In the genomic region with DNA sequence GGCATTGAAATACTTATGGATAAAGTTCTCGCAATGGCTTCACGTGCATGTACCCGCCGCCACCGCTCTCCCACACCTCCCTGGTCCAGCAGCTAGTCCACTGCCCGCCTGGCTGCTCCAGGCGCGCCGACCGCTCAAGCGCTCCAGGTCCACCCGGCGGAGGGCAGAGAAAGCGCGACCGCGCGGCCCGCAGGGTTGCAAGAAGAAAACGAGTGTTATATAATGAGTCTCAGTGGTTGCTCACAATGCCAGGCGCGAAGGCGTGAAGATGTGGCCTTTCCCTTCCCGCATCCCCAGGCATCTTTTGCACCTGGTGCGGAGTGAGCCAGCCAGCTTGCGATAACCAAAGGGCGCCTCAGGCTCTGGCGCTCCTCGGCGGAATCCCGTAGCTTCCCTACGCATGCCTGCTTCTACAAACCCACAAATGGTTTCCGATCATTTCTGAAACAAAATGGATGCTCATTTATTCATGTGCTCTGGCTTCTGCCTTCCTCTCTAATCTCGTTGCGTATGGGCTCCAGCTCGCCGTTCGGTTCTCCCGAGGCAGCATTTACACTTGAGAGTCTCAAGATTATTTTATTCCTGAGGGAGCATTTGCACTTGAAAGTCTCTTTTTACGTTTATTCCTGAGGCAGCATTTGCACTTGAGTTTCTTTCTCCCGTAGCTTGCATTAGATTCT, we compare ENCODE assay signal across 11 cellular contexts. TPM values are rescaled to one million over a fixed set of nuclear protein-coding genes. Genes with fewer than 3 reads are reported as not detected.
DNase-seq lines count a peak whose midpoint lies in the region; ATAC-seq, FAIRE-seq and TF ChIP-seq lines count a peak whose summit lies in the region.
"Had no signal": no experiment of that assay in that cellular context is flagged by ENCODE, and none has a peak within 500 bp of the region (broad histone marks: within the 10 kb centered on the region; RNA-seq: fewer than 3 reads in every experiment).

No MANE protein-coding gene starts in this region.

- H4K20me1 ChIP-seq in GM23338 (replicated peaks; ENCODE audit: insufficient read depth), result peaks cover 30% of the 10 kb centered on the region

- no peak for TF ChIP-seq CTCF in GM23338 (conservative IDR thresholded peaks at IDR 0.05; ENCODE audit: low read depth in 2 of 2)
- no peak for TF ChIP-seq CTCF in brain microvascular endothelial cell (IDR thresholded peaks at IDR 0.05; ENCODE audit: low read depth, low read length, missing control alignments)
- no peak for TF ChIP-seq CTCF in WERI-Rb-1 (IDR thresholded peaks at IDR 0.05; ENCODE audit: low read depth, low read length)

- H3K36me3 ChIP-seq in GM23338 (ENCODE audit: insufficient read depth), result no peaks in the 10 kb centered on the region; the same call in 1 of the 2 replicates
- peaks cover 12% of the 10 kb centered on the region for H3K36me3 ChIP-seq in brain microvascular endothelial cell (replicated peaks)
- H3K36me3 ChIP-seq in mesendoderm (ENCODE audit: control insufficient read depth, insufficient read depth, low read length), result no peaks in the 10 kb centered on the region
- no peaks in the 10 kb centered on the region for H3K36me3 ChIP-seq in effector memory CD4-positive, alpha-beta T cell (ENCODE audit: control insufficient read depth, insufficient read depth, low read length)
- H3K36me3 ChIP-seq in WERI-Rb-1, result peaks cover 26% of the 10 kb centered on the region
- H3K36me3 ChIP-seq: right lobe of liver had no signal

- no CpG with 5 or more reads among the region's 41 CpGs for WGBS in mesendoderm (ENCODE audit: extremely low coverage, insufficient coverage, low lambda C conversion rate)

- no peak overlapping the region for H2BK5ac ChIP-seq in mesendoderm (ENCODE audit: low read length)

- H3K27ac Mint-ChIP-seq in GM23338, result no peak overlapping the region

- peaks cover 3% of the 10 kb centered on the region for H3K9me3 Mint-ChIP-seq in GM23338

- H3K79me1 ChIP-seq in mesendoderm (ENCODE audit: low read length), result no peaks in the 10 kb centered on the region

- peak overlapping the region; percentile 59 for H3K4me3 Mint-ChIP-seq in GM23338

- no peaks in the 10 kb centered on the region for H3K9me3 ChIP-seq in effector memory CD4-positive, alpha-beta T cell (ENCODE audit: control insufficient read depth, low read length)
- no peaks in the 10 kb centered on the region for H3K9me3 ChIP-seq in WERI-Rb-1 (ENCODE audit: severe bottlenecking)
- H3K9me3 ChIP-seq: right lobe of liver had no signal

- no peak for FAIRE-seq in RCC 7860 (lab: Jason Lieb, UNC)
- FAIRE-seq: endometrium had no signal

- peaks cover 51% of the 10 kb centered on the region for H3F3A ChIP-seq in GM23338 (replicated peaks; ENCODE audit: low read depth)

- peaks cover 54% of the 10 kb centered on the region for H3K4me1 ChIP-seq in GM23338 (ENCODE audit: insufficient read depth)
- H3K4me1 ChIP-seq in mesendoderm (ENCODE audit: control insufficient read depth, low read depth, low read length), result peaks cover 2% of the 10 kb centered on the region
- H3K4me1 ChIP-seq in effector memory CD4-positive, alpha-beta T cell (ENCODE audit: control insufficient read depth, insufficient read depth, low read length, poor library complexity, severe bottlenecking), result peaks cover 15% of the 10 kb centered on the region

- H3K4me1 Mint-ChIP-seq in GM23338, result peaks cover 46% of the 10 kb centered on the region

- H3K79me2 ChIP-seq in GM23338 (replicated peaks; ENCODE audit: insufficient read depth), result no peaks in the 10 kb centered on the region
- H3K79me2 ChIP-seq in mesendoderm (ENCODE audit: control insufficient read depth, insufficient read depth, low read length), result no peaks in the 10 kb centered on the region

- no peak overlapping the region for H3K23ac ChIP-seq in mesendoderm (ENCODE audit: low read length)

- H2AFZ ChIP-seq in GM23338, result no peak overlapping the region

- ATAC-seq in GM23338 (peak; percentile 17), GM19467 (IDR thresholded peaks at IDR 0.05; ENCODE audit: unreplicated experiment) (no peak)
- ATAC-seq: right lobe of liver had no signal

- H3K9me2 ChIP-seq in GM23338 (ENCODE audit: insufficient read depth), result no peaks in the 10 kb centered on the region

- DNase-seq in AG08395 (ENCODE audit: low spot score) (peak; percentile 22), GM23338 (ENCODE audit: low spot score) (peak; percentile 59), brain microvascular endothelial cell (no peak), mesendoderm (peak; percentile 63), RCC 7860 (ENCODE audit: low spot score) (no peak), WERI-Rb-1 (no peak)
- no peak for DNase-seq in effector memory CD4-positive, alpha-beta T cell
- DNase-seq: NCI-H69, right lobe of liver had no signal

- no peak overlapping the region for H4K5ac ChIP-seq in mesendoderm (ENCODE audit: low read length)

- H3K4me2 ChIP-seq in GM23338, result peak overlapping the region; percentile 60
- no peak overlapping the region for H3K4me2 ChIP-seq in mesendoderm (ENCODE audit: low read length)

- peaks cover 100% of the 10 kb centered on the region for H3K27me3 ChIP-seq in GM23338 (ENCODE audit: insufficient read depth)
- H3K27me3 ChIP-seq in brain microvascular endothelial cell (replicated peaks), result no peaks in the 10 kb centered on the region
- H3K27me3 ChIP-seq in mesendoderm (ENCODE audit: insufficient read depth, low read length, poor library complexity), result peaks cover 67% of the 10 kb centered on the region
- H3K27me3 ChIP-seq in effector memory CD4-positive, alpha-beta T cell (replicated peaks; ENCODE audit: control insufficient read depth, insufficient read depth, low read length, poor library complexity, severe bottlenecking), result peaks cover 99% of the 10 kb centered on the region
- H3K27me3 ChIP-seq in WERI-Rb-1 (ENCODE audit: insufficient read depth, low read depth, severe bottlenecking), result no peaks in the 10 kb centered on the region

- peaks cover 98% of the 10 kb centered on the region for H3K27me3 Mint-ChIP-seq in GM23338 (ENCODE audit: insufficient read depth, low read depth, poor library complexity)

- in situ Hi-C loops in brain microvascular endothelial cell (cut with HindIII; ENCODE audit: low pct_ligation_motif_present, low sequenced_read_pairs), result no loop called here

- no peak overlapping the region for H3K4ac ChIP-seq in mesendoderm (ENCODE audit: low read depth, low read length)

- H3K18ac ChIP-seq in mesendoderm (ENCODE audit: low read length), result no peak overlapping the region

- no peak overlapping the region for H2AK5ac ChIP-seq in mesendoderm (ENCODE audit: low read length)

- H3K27ac ChIP-seq in GM23338 (ENCODE audit: low read depth), result no peak overlapping the region
- H3K27ac ChIP-seq in brain microvascular endothelial cell, result no peak overlapping the region
- no peak overlapping the region for H3K27ac ChIP-seq in mesendoderm (ENCODE audit: low read depth, low read length)
- no peak overlapping the region for H3K27ac ChIP-seq in effector memory CD4-positive, alpha-beta T cell (ENCODE audit: insufficient read depth, low read length, poor library complexity, severe bottlenecking)
- H3K27ac ChIP-seq in WERI-Rb-1, result no peak overlapping the region
- H3K27ac ChIP-seq: right lobe of liver had no signal

- no peaks in the 10 kb centered on the region; the same call in 2 of the 3 replicates for H3K36me3 Mint-ChIP-seq in GM23338 (ENCODE audit: low read depth)

- no peak overlapping the region for H3K56ac ChIP-seq in mesendoderm (ENCODE audit: low read length)

- H3K9ac ChIP-seq in mesendoderm (ENCODE audit: low read length), result no peak overlapping the region

- H2BK15ac ChIP-seq in mesendoderm (replicated peaks; ENCODE audit: low read depth), result no peak overlapping the region

- H2BK120ac ChIP-seq in mesendoderm (ENCODE audit: low read depth, low read length), result no peak overlapping the region

- no peak overlapping the region for H4K8ac ChIP-seq in mesendoderm (ENCODE audit: low read depth, low read length)

- peak overlapping the region; percentile 35 for H3K4me3 ChIP-seq in GM23338
- peak overlapping the region; percentile 32 for H3K4me3 ChIP-seq in brain microvascular endothelial cell (ENCODE audit: low read depth, low read length)
- H3K4me3 ChIP-seq in mesendoderm (ENCODE audit: low read length), result no peak overlapping the region
- H3K4me3 ChIP-seq in effector memory CD4-positive, alpha-beta T cell (ENCODE audit: insufficient read depth, low read depth, low read length, poor library complexity, severe bottlenecking), result no peak overlapping the region
- no peak overlapping the region for H3K4me3 ChIP-seq in WERI-Rb-1 (ENCODE audit: low read depth, low read length)
- H3K4me3 ChIP-seq: right lobe of liver had no signal

TF ChIP-seq in GM23338, 12 proteins besides CTCF, POLR2A, EP300 and RAD21:
- TF ChIP-seq EZH2phosphoT487 (IDR thresholded peaks at IDR 0.05; ENCODE audit: unreplicated experiment) (peak; percentile 96), STAT1 (IDR thresholded peaks at IDR 0.05; ENCODE audit: unreplicated experiment) (no peak), EZH2 (IDR thresholded peaks at IDR 0.05; ENCODE audit: low read depth, unreplicated experiment) (peak; percentile 82)

RNA-seq across cellular contexts. Expression of a gene that starts 25.7 kb away (rescaled TPM):
- 0.87 and 4.0 TPM in 2 replicates for total RNA-seq in GM23338 (2014; rRNA removed; shearing (Covaris generic))
- polyA plus RNA-seq in GM23338 (2016; fragmentation: Nextera tagmentation; extraction: Ambion mirVana), result 1.2 and 2.7 TPM in 2 replicates
- 1.2 TPM for polyA plus RNA-seq in mesendoderm (2013, experiment 1 of 2)
- polyA plus RNA-seq in mesendoderm (2013, experiment 2 of 2), result 1.2 TPM

RNA-seq across cellular contexts. Expression of a gene that starts 26.1 kb away (rescaled TPM):
- total RNA-seq in GM23338 (2014; rRNA removed; shearing (Covaris generic)), result 0.14 TPM in 1 of 2 replicates, not detected in the other
- polyA plus RNA-seq in GM23338 (2016; fragmentation: Nextera tagmentation; extraction: Ambion mirVana), result not detected in 2 replicates
- polyA plus RNA-seq in mesendoderm (2013, experiment 1 of 2), result 0.10 TPM
- polyA plus RNA-seq in mesendoderm (2013, experiment 2 of 2), result 0.06 TPM

RNA-seq across cellular contexts. Expression of a gene that starts 40.6 kb away (rescaled TPM):
- total RNA-seq in GM23338 (2014; rRNA removed; shearing (Covaris generic)), result 0.31 and 0.83 TPM in 2 replicates
- 0.09 and 0.29 TPM in 2 replicates for polyA plus RNA-seq in GM23338 (2016; fragmentation: Nextera tagmentation; extraction: Ambion mirVana)
- polyA plus RNA-seq in mesendoderm (2013, experiment 1 of 2), result 1.0 TPM
- 1.3 TPM for polyA plus RNA-seq in mesendoderm (2013, experiment 2 of 2)

Comparison
In these comparisons a context has a peak if more than half of its experiments do, and no peak if none do; other contexts are left out.
1. DNase-seq: peak in AG08395 (single experiment), GM23338 (single experiment) and mesendoderm (single experiment); none in brain microvascular endothelial cell (single experiment), effector memory CD4-positive, alpha-beta T cell (0 of 3), RCC 7860 (single experiment) and WERI-Rb-1 (single experiment).
2. H3K4me3 ChIP-seq: peak in GM23338 (single experiment) and brain microvascular endothelial cell (single experiment); none in mesendoderm (single experiment), effector memory CD4-positive, alpha-beta T cell (single experiment) and WERI-Rb-1 (single experiment).